Comparison of ENCODE assay signal across 1 cellular context in genomic region chr9:96317335-96317980, GRCh38.
TF ChIP-seq lines count a peak whose summit lies in the region.

No MANE protein-coding gene starts in this region.

TF ChIP-seq in K562, 482 proteins besides CTCF, POLR2A, EP300 and RAD21 (continued from another document):
- peak; percentile 88 for TF ChIP-seq DEAF1 (CRISPR knock-in tag; IDR thresholded peaks at IDR 0.05)
- no peak for TF ChIP-seq GTF2A2 (tag; IDR thresholded peaks at IDR 0.05)
- TF ChIP-seq ZNF77 (CRISPR knock-in tag; IDR thresholded peaks at IDR 0.05): no peak
- TF ChIP-seq SPI1 (IDR thresholded peaks at IDR 0.05; ENCODE audit: borderline replicate concordance, low read depth, low read length): no peak
- TF ChIP-seq U2AF2 (optimal IDR thresholded peaks at IDR 0.05; ENCODE audit: low read depth, low read length): no peak
- TF ChIP-seq ZNF134 (CRISPR knock-in tag; conservative IDR thresholded peaks at IDR 0.05): no peak
- TF ChIP-seq BDP1 (IDR thresholded peaks at IDR 0.05; ENCODE audit: insufficient read depth, insufficient read length): no peak
- TF ChIP-seq CHCHD3 (CRISPR knock-in tag; IDR thresholded peaks at IDR 0.05): no peak
- no peak for TF ChIP-seq RBM34 (IDR thresholded peaks at IDR 0.05; ENCODE audit: borderline replicate concordance, insufficient read depth, low read length)
- no peak for TF ChIP-seq PPARD (CRISPR knock-in tag; IDR thresholded peaks at IDR 0.05)
- no peak for TF ChIP-seq GTF2F1 (IDR thresholded peaks at IDR 0.05; ENCODE audit: low read depth, low read length)
- TF ChIP-seq HMGN3 (IDR thresholded peaks at IDR 0.05; ENCODE audit: borderline replicate concordance, extremely low read depth, insufficient read length, low read depth, low read length): no peak
- no peak for TF ChIP-seq ZNF408 (CRISPR knock-in tag; IDR thresholded peaks at IDR 0.05; ENCODE audit: low read depth)
- TF ChIP-seq KLF16 (IDR thresholded peaks at IDR 0.05): peak; percentile 32; the same call in 1 of the 2 replicates
- no peak for TF ChIP-seq ZNF232 (CRISPR knock-in tag; IDR thresholded peaks at IDR 0.05)
- TF ChIP-seq FOXK2 (conservative IDR thresholded peaks at IDR 0.05 in 1 of 2, IDR thresholded peaks at IDR 0.05 in 1 of 2; ENCODE audit: low read depth in 2 of 2): no peak
- no peak for TF ChIP-seq SIRT6 (IDR thresholded peaks at IDR 0.05; ENCODE audit: low read depth, low read length)
- no peak for TF ChIP-seq PTBP1 (IDR thresholded peaks at IDR 0.05; ENCODE audit: low read depth, low read length)
- TF ChIP-seq RHOXF2B (CRISPR knock-in tag; conservative IDR thresholded peaks at IDR 0.05): no peak
- no peak for TF ChIP-seq CHAMP1 (IDR thresholded peaks at IDR 0.05)
- no peak for TF ChIP-seq ELF4 (CRISPR knock-in tag; IDR thresholded peaks at IDR 0.05)
- TF ChIP-seq KDM4B (IDR thresholded peaks at IDR 0.05; ENCODE audit: borderline replicate concordance in 2 of 2, low read depth in 1 of 2): no peak
- TF ChIP-seq FIP1L1 (IDR thresholded peaks at IDR 0.05; ENCODE audit: low read depth, low read length, poor library complexity, severe bottlenecking): no peak
- no peak for TF ChIP-seq TCF3 (CRISPR knock-in tag; IDR thresholded peaks at IDR 0.05)
- no peak for TF ChIP-seq ZNF668 (CRISPR knock-in tag; IDR thresholded peaks at IDR 0.05)
- no peak for TF ChIP-seq BHLHE40 (IDR thresholded peaks at IDR 0.05; ENCODE audit: low read length)
- TF ChIP-seq MYC (IDR thresholded peaks at IDR 0.05; ENCODE audit: low read depth, low read length): no peak
- TF ChIP-seq MYC (CRISPR knock-in tag; IDR thresholded peaks at IDR 0.05; ENCODE audit: borderline replicate concordance, low read depth): no peak
- TF ChIP-seq HIVEP1 (CRISPR knock-in tag; IDR thresholded peaks at IDR 0.05): no peak
